18 cellular contexts compared by ENCODE assay signal in genomic region chr1:17081439-17081838, GRCh38. TPM values are rescaled to one million over a fixed set of nuclear protein-coding genes. Genes with fewer than 3 reads are reported as not detected.
DNase-seq lines count a peak whose midpoint lies in the region; ATAC-seq and TF ChIP-seq lines count a peak whose summit lies in the region.
"Had no signal": no experiment of that assay in that cellular context is flagged by ENCODE, and none has a peak within 500 bp of the region (broad histone marks: within the 10 kb centered on the region; RNA-seq: fewer than 3 reads in every experiment).

No MANE protein-coding gene starts in this region.

- H3K27me3 Mint-ChIP-seq in neural progenitor cell (ENCODE audit: insufficient read depth, low read depth) (peaks cover 7% of the 10 kb centered on the region), osteocyte (ENCODE audit: unreplicated experiment) (no peaks in the 10 kb centered on the region)

- no peak overlapping the region for H3K4me3 ChIP-seq in GM12865 (ENCODE audit: low read depth, low read length)
- H3K4me3 ChIP-seq in SJCRH30: no peak overlapping the region
- H3K4me3 ChIP-seq in neural progenitor cell: no peak overlapping the region
- no peak overlapping the region for H3K4me3 ChIP-seq in skeletal muscle tissue (ENCODE audit: low read length in 3 of 3)
- no peak overlapping the region for H3K4me3 ChIP-seq in dorsolateral prefrontal cortex
- H3K4me3 ChIP-seq: A549, Peyer's patch had no signal

- peaks cover 3% of the 10 kb centered on the region for H3K4me1 Mint-ChIP-seq in neural progenitor cell
- H3K4me1 Mint-ChIP-seq in osteocyte (ENCODE audit: unreplicated experiment): no peaks in the 10 kb centered on the region

- H4K20me1 ChIP-seq in neural progenitor cell (ENCODE audit: low read depth): no peaks in the 10 kb centered on the region

- TF ChIP-seq CTCF in GM12865 (IDR thresholded peaks at IDR 0.05; ENCODE audit: insufficient read depth, low read depth, low read length, missing control alignments) (no peak), neural progenitor cell (IDR thresholded peaks at IDR 0.05) (no peak), osteocyte (IDR thresholded peaks at IDR 0.05) (no peak), omental fat pad (IDR thresholded peaks at IDR 0.05) (no peak), dorsolateral prefrontal cortex (IDR thresholded peaks at IDR 0.05 in 54 of 56, conservative IDR thresholded peaks at IDR 0.05 in 2 of 56; ENCODE audit: low read depth in 1 of 56, partially characterized antibody in 56 of 56) (no peak)

- no peak overlapping the region for H3K4me2 ChIP-seq in neural progenitor cell
- H3K4me2 ChIP-seq: A549, KMS-11 had no signal

- intact Hi-C loops in dorsolateral prefrontal cortex (cut with DNase I): no loop called here

- H3K9me3 ChIP-seq in SJCRH30 (replicated peaks) (no peaks in the 10 kb centered on the region), neural progenitor cell (ENCODE audit: low read depth) (no peaks in the 10 kb centered on the region), skeletal muscle tissue (ENCODE audit: control insufficient read depth in 3 of 3, low read length in 3 of 3) (no peaks in the 10 kb centered on the region)
- H3K9me3 ChIP-seq: A549, Peyer's patch had no signal

- H3K36me3 ChIP-seq in SJCRH30: no peaks in the 10 kb centered on the region
- no peaks in the 10 kb centered on the region for H3K36me3 ChIP-seq in neural progenitor cell
- H3K36me3 ChIP-seq in skeletal muscle tissue (ENCODE audit: control insufficient read depth in 3 of 3, insufficient read depth in 3 of 3, low read length in 3 of 3): peaks cover 64 to 73% (median 66%) of the 10 kb centered on the region in 3 donors
- H3K36me3 ChIP-seq: Peyer's patch had no signal

- H3K27ac ChIP-seq in SJCRH30 (peak overlapping the region; percentile 2; the same call in 1 of the 2 replicates), neural progenitor cell (no peak overlapping the region), skeletal muscle tissue (ENCODE audit: low read depth, low read length) (peak overlapping the region; percentile 59), dorsolateral prefrontal cortex (peak overlapping the region in 27 of 59 donors; percentile 2 to 99 (median 51))
- H3K27ac ChIP-seq: A549, KMS-11, Peyer's patch had no signal

- H3K9ac ChIP-seq in neural progenitor cell: no peak overlapping the region
- peak overlapping the region in 1 of 3 donors; percentile 34 for H3K9ac ChIP-seq in skeletal muscle tissue (ENCODE audit: low read depth in 1 of 3, low read length in 3 of 3)
- H3K9ac ChIP-seq: KMS-11 had no signal

- no peak overlapping the region for H2AFZ ChIP-seq in neural progenitor cell (replicated peaks)

- H3F3A ChIP-seq in neural progenitor cell (ENCODE audit: low read depth): no peaks in the 10 kb centered on the region

- DNase-seq in GM12865 (ENCODE audit: low read depth) (peak; percentile 72), SJCRH30 (peak; percentile 32 to 34), neural progenitor cell (ENCODE audit: low spot score) (no peak), osteocyte (ENCODE audit: extremely low spot score, unreplicated experiment) (no peak), omental fat pad (ENCODE audit: low spot score) (no peak), dorsolateral prefrontal cortex (no peak), middle frontal gyrus (ENCODE audit: extremely low spot score, low spot score) (no peak)
- DNase-seq: Calu3; CD8-positive, alpha-beta T cell; HFFc6; NCI-H1417 treated with DMSO at 0.1 percent for 48 hours; NCI-H187 treated with DMSO at 0.1 percent for 48 hours; NCI-H446 treated with DMSO at 0.1 percent for 48 hours; NK-92 treated with Interleukin-12 subunit alpha and Interleukin-12 subunit beta, amount 100 ng/mL, for 24 hours; Peyer's patch had no signal

- H3K79me2 ChIP-seq in neural progenitor cell (ENCODE audit: low read depth): no peaks in the 10 kb centered on the region

- ATAC-seq in omental fat pad (ENCODE audit: low FRiP score): no peak
- ATAC-seq: A549; CD8-positive, alpha-beta T cell had no signal

- no peaks in the 10 kb centered on the region for H3K9me3 Mint-ChIP-seq in neural progenitor cell
- H3K9me3 Mint-ChIP-seq in osteocyte (ENCODE audit: unreplicated experiment): no peaks in the 10 kb centered on the region
- H3K9me3 Mint-ChIP-seq: CD8-positive, alpha-beta T cell; HFFc6 had no signal

- H3K36me3 Mint-ChIP-seq in neural progenitor cell (no peaks in the 10 kb centered on the region), osteocyte (ENCODE audit: unreplicated experiment) (no peaks in the 10 kb centered on the region)
- H3K36me3 Mint-ChIP-seq: CD8-positive, alpha-beta T cell had no signal

- H3K4me1 ChIP-seq in SJCRH30 (peaks cover 23% of the 10 kb centered on the region), neural progenitor cell (no peaks in the 10 kb centered on the region), skeletal muscle tissue (ENCODE audit: control insufficient read depth in 3 of 3, insufficient read depth in 3 of 3, low read length in 3 of 3) (peaks cover 26 to 40% (median 32%) of the 10 kb centered on the region in 3 donors)
- H3K4me1 ChIP-seq: A549, Peyer's patch had no signal

- H3K27ac Mint-ChIP-seq in neural progenitor cell: peak overlapping the region; percentile 10
- no peak overlapping the region for H3K27ac Mint-ChIP-seq in osteocyte (ENCODE audit: unreplicated experiment)
- H3K27ac Mint-ChIP-seq: CD8-positive, alpha-beta T cell; HFFc6 had no signal

- H3K4me3 Mint-ChIP-seq in neural progenitor cell (no peak overlapping the region), osteocyte (ENCODE audit: unreplicated experiment) (no peak overlapping the region)
- H3K4me3 Mint-ChIP-seq: CD8-positive, alpha-beta T cell; HFFc6 had no signal

- H3K27me3 ChIP-seq in SJCRH30 (no peaks in the 10 kb centered on the region), neural progenitor cell (no peaks in the 10 kb centered on the region), skeletal muscle tissue (ENCODE audit: control insufficient read depth in 3 of 3, insufficient read depth in 3 of 3, low read length in 3 of 3) (no peaks in the 10 kb centered on the region), dorsolateral prefrontal cortex (no peaks in the 10 kb centered on the region)
- H3K27me3 ChIP-seq: Peyer's patch had no signal

RNA-seq across cellular contexts. Expression of gene SDHB, which starts 27.6 kb away (rescaled TPM):
- total RNA-seq in SJCRH30 (2014; rRNA removed; shearing (Covaris generic)): 243 and 247 TPM in 2 replicates
- 53.8 and 61.2 TPM in 2 replicates for total RNA-seq in neural progenitor cell (ENCODE audit: low replicate concordance)
- total RNA-seq in skeletal muscle tissue: 163 TPM
- 56.5 and 69.0 TPM in 2 replicates for total RNA-seq in osteocyte
- total RNA-seq in omental fat pad: 100 to 1,000 TPM in 3 of 4 donors, 10 to 100 TPM in 1; 84.2 to 128 (median 117) TPM
- 100 to 1,000 TPM in 9 of 120 experiments, 10 to 100 TPM in 111; 48.8 to 115 (median 83.6) TPM for total RNA-seq in dorsolateral prefrontal cortex

RNA-seq across cellular contexts. Expression of gene PADI2, which starts 37.8 kb away (rescaled TPM):
- 4.3 and 4.6 TPM in 2 replicates for total RNA-seq in SJCRH30 (2014; rRNA removed; shearing (Covaris generic))
- total RNA-seq in neural progenitor cell (ENCODE audit: low replicate concordance) (0.77 and 1.4 TPM in 2 replicates), skeletal muscle tissue (33.9 TPM), osteocyte (111 TPM in 2 replicates), omental fat pad (10 to 100 TPM in 1 of 4 donors, 1 to 10 TPM in 2, under 1 TPM in 1; 0.37 to 19.9 (median 1.6) TPM), dorsolateral prefrontal cortex (100 to 1,000 TPM in 75 of 120 experiments, 10 to 100 TPM in 45; 50.7 to 418 (median 112) TPM)
- total RNA-seq: CD8-positive, alpha-beta T cell had no signal

Comparison
In these comparisons a context has a peak if more than half of its experiments do, and no peak if none do; other contexts are left out.
1. DNase-seq: peak in GM12865 (single experiment) and SJCRH30 (2 of 2); none in neural progenitor cell (single experiment), osteocyte (single experiment), omental fat pad (single experiment), dorsolateral prefrontal cortex (0 of 10) and middle frontal gyrus (single experiment).